In the genomic region with DNA sequence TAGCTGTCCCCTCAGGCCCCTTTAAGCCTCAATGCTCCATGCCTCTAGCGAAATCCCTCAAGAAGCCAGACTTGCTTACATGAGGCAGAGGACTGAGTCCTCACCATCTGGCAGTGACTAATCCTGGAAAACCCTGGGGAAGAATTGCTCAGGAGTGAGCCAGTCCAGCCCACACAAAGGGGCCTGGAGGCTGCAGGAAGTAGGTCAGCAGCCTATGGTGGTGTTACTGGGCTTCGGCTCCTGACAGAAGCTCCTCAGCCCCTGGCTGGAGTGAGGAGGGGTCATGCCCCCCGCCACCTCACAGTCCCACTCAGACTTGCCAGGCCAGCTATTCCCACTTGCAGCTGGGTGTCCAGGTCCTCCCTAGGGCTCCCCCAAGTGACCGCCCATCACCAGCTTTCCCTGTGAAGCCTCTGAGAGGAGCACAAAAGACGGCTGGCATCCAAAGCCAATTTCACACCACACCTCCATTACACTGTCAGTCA, we compare ENCODE assay signal across 11 cellular contexts.
DNase-seq lines count a peak whose midpoint lies in the region; ATAC-seq and TF ChIP-seq lines count a peak whose summit lies in the region.
"Had no signal": no experiment of that assay in that cellular context is flagged by ENCODE, and none has a peak within 500 bp of the region (broad histone marks: within the 10 kb centered on the region; RNA-seq: fewer than 3 reads in every experiment).

No MANE protein-coding gene starts in this region.

- no peaks in the 10 kb centered on the region for H3K36me3 Mint-ChIP-seq in T-helper 2 cell treated with Interferon-gamma antibody and Interleukin-4, amounts not matched to agents 5 μg/mL and 100 μg/mL, for 36 hours (ENCODE audit: low read depth)
- H3K36me3 Mint-ChIP-seq in neural progenitor cell = no peaks in the 10 kb centered on the region

- in situ Hi-C loops in gastrocnemius medialis (cut with MboI; ENCODE audit: low sequenced_read_pairs in 4 of 4) = no loop called here

- no peak overlapping the region for H3K27ac Mint-ChIP-seq in T-helper 2 cell treated with Interferon-gamma antibody and Interleukin-4, amounts not matched to agents 5 μg/mL and 100 μg/mL, for 36 hours
- no peak overlapping the region for H3K27ac Mint-ChIP-seq in neural progenitor cell
- H3K27ac Mint-ChIP-seq: activated CD8-positive, alpha-beta T cell treated with anti-CD3 and anti-CD28 coated beads for 36 hours had no signal

- H3K4me2 ChIP-seq in neural progenitor cell = no peak overlapping the region

- no peak for TF ChIP-seq POLR2A in gastrocnemius medialis (IDR thresholded peaks at IDR 0.05)

- ATAC-seq in gastrocnemius medialis (peak; percentile 64 to 79), HG02885 (IDR thresholded peaks at IDR 0.05; ENCODE audit: poor library complexity, unreplicated experiment) (no peak)
- ATAC-seq: activated CD8-positive, alpha-beta T cell treated with anti-CD3 and anti-CD28 coated beads for 36 hours had no signal

- H3K4me3 ChIP-seq in WERI-Rb-1 (ENCODE audit: low read depth, low read length) (peak overlapping the region; percentile 20), gastrocnemius medialis (no peak overlapping the region), neural progenitor cell (no peak overlapping the region)
- H3K4me3 ChIP-seq: uterus had no signal

- no peaks in the 10 kb centered on the region for H3F3A ChIP-seq in neural progenitor cell (ENCODE audit: low read depth)

- H3K4me1 ChIP-seq in gastrocnemius medialis = peaks cover 4 to 23% of the 10 kb centered on the region in 2 donors
- H3K4me1 ChIP-seq in neural progenitor cell = no peaks in the 10 kb centered on the region
- H3K4me1 ChIP-seq: uterus had no signal

- TF ChIP-seq CTCF in WERI-Rb-1 (IDR thresholded peaks at IDR 0.05; ENCODE audit: low read depth, low read length) (peak; percentile 40; the same call in 1 of the 2 replicates), gastrocnemius medialis (IDR thresholded peaks at IDR 0.05 in 4 of 5, conservative IDR thresholded peaks at IDR 0.05 in 1 of 5) (no peak), neural progenitor cell (IDR thresholded peaks at IDR 0.05) (no peak)

- no peaks in the 10 kb centered on the region for H3K79me2 ChIP-seq in neural progenitor cell (ENCODE audit: low read depth)

- peak overlapping the region; percentile 100 for H3K27ac ChIP-seq in WERI-Rb-1
- H3K27ac ChIP-seq in gastrocnemius medialis = peak overlapping the region in 2 of 4 donors; percentile 12 to 46
- no peak overlapping the region for H3K27ac ChIP-seq in neural progenitor cell
- H3K27ac ChIP-seq: uterus had no signal

- H3K27me3 Mint-ChIP-seq in T-helper 2 cell treated with Interferon-gamma antibody and Interleukin-4, amounts not matched to agents 5 μg/mL and 100 μg/mL, for 36 hours (ENCODE audit: low read depth) = peaks cover 15% of the 10 kb centered on the region
- peaks cover 4% of the 10 kb centered on the region for H3K27me3 Mint-ChIP-seq in neural progenitor cell (ENCODE audit: insufficient read depth, low read depth)
- H3K27me3 Mint-ChIP-seq: activated CD8-positive, alpha-beta T cell treated with anti-CD3 and anti-CD28 coated beads for 36 hours had no signal

- H3K4me1 Mint-ChIP-seq in T-helper 2 cell treated with Interferon-gamma antibody and Interleukin-4, amounts not matched to agents 5 μg/mL and 100 μg/mL, for 36 hours (ENCODE audit: low read depth) = no peaks in the 10 kb centered on the region
- H3K4me1 Mint-ChIP-seq in neural progenitor cell = peaks cover 12% of the 10 kb centered on the region

- intact Hi-C loops in gastrocnemius medialis (cut with DNase I; ENCODE audit: low total_unique reads) = no loop called here

- H3K9me3 ChIP-seq in WERI-Rb-1 (ENCODE audit: severe bottlenecking) = peaks cover 9% of the 10 kb centered on the region
- no peaks in the 10 kb centered on the region for H3K9me3 ChIP-seq in gastrocnemius medialis
- no peaks in the 10 kb centered on the region for H3K9me3 ChIP-seq in neural progenitor cell (ENCODE audit: low read depth)
- H3K9me3 ChIP-seq: uterus had no signal

- H3K36me3 ChIP-seq in WERI-Rb-1 = no peaks in the 10 kb centered on the region
- no peaks in the 10 kb centered on the region for H3K36me3 ChIP-seq in gastrocnemius medialis
- H3K36me3 ChIP-seq in neural progenitor cell = no peaks in the 10 kb centered on the region
- H3K36me3 ChIP-seq: uterus had no signal

- no peaks in the 10 kb centered on the region for H4K20me1 ChIP-seq in neural progenitor cell (ENCODE audit: low read depth)

- H2AFZ ChIP-seq in neural progenitor cell (replicated peaks) = no peak overlapping the region

- no peak overlapping the region for H3K9ac ChIP-seq in neural progenitor cell

- no peak overlapping the region for H3K4me3 Mint-ChIP-seq in T-helper 2 cell treated with Interferon-gamma antibody and Interleukin-4, amounts not matched to agents 5 μg/mL and 100 μg/mL, for 36 hours
- H3K4me3 Mint-ChIP-seq in neural progenitor cell = no peak overlapping the region
- H3K4me3 Mint-ChIP-seq: activated CD8-positive, alpha-beta T cell treated with anti-CD3 and anti-CD28 coated beads for 36 hours had no signal

- H3K27me3 ChIP-seq in WERI-Rb-1 (ENCODE audit: insufficient read depth, low read depth, severe bottlenecking) (no peaks in the 10 kb centered on the region), gastrocnemius medialis (no peaks in the 10 kb centered on the region), neural progenitor cell (no peaks in the 10 kb centered on the region)
- H3K27me3 ChIP-seq: uterus had no signal

- DNase-seq in GOT3 (lab: John Stamatoyannopoulos, UW) (peak; percentile 35), WERI-Rb-1 (peak; percentile 93), glomerular visceral epithelial cell (ENCODE audit: extremely low spot score) (peak; percentile 95), gastrocnemius medialis (peak in 1 of 2 donors; percentile 50), Kasumi-1 (lab: John Stamatoyannopoulos, UW) (no peak), neural progenitor cell (ENCODE audit: low spot score) (no peak)
- no peak for DNase-seq in T-helper 2 cell treated with Interferon-gamma antibody and Interleukin-4, amounts not matched to agents 5 μg/mL and 100 μg/mL, for 36 hours (ENCODE audit: low spot score)
- DNase-seq: activated CD8-positive, alpha-beta T cell treated with anti-CD3 and anti-CD28 coated beads for 36 hours; NCI-H510A treated with DMSO at 0.1 percent for 48 hours; uterus had no signal

- peaks cover 22% of the 10 kb centered on the region for H3K9me3 Mint-ChIP-seq in T-helper 2 cell treated with Interferon-gamma antibody and Interleukin-4, amounts not matched to agents 5 μg/mL and 100 μg/mL, for 36 hours
- H3K9me3 Mint-ChIP-seq in neural progenitor cell = peaks cover 3% of the 10 kb centered on the region

Comparison
In these comparisons a context has a peak if more than half of its experiments do, and no peak if none do; other contexts are left out.
1. DNase-seq: peak in GOT3 (single experiment), WERI-Rb-1 (single experiment) and glomerular visceral epithelial cell (single experiment); none in T-helper 2 cell treated with Interferon-gamma antibody and Interleukin-4, amounts not matched to agents 5 μg/mL and 100 μg/mL, for 36 hours (single experiment), Kasumi-1 (0 of 2) and neural progenitor cell (single experiment).